Comparison of ENCODE assay signal across 8 cellular contexts in the genomic region with DNA sequence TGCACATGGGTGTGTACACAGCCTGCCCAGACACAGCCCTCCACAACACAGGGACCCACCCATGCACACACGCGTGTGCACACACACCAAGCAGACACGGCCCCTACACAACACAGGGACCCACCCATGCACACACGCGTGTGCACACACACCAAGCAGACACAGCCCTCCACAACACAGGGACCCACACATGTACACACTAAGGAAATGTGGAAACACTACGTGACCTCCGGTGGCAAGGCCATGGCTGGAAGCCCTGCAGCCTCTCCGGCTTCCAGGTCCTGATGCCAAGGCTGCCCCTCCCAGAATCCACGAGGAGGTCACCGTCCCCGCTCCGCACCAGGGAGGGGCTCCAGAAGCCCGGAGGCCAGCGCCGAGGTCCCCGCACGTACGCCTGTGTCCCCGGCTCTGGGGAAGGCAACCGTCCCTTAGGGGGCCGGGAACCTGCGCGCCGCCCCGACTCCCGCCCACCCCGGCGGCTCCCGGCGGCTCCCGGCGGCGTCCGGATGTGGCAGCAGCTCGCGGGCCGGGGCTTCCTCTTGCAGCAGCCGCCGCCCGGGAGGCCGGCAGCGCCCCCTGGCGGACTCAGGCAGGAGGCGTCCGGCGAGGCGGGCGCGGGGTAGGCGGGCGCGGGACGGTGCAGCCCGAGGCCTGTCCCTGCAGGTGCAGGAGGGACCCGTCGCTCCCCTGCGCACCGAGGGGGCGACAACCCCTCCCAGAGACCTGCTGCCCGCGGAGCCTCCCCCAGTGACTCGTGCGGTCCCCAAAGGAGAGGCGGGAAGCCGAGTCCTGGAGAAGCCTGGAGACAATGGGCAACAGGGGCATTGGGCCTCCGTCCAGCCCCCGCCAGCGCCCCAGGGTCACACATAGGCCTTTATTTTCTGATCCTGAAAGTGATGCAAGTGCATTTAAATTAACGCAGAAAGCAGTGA.
DNase-seq lines count a peak whose midpoint lies in the region; ATAC-seq and TF ChIP-seq lines count a peak whose summit lies in the region.

No MANE protein-coding gene starts in this region.

- TF ChIP-seq CTCF in GM12874 (IDR thresholded peaks at IDR 0.05; ENCODE audit: insufficient read depth, low read depth, low read length): peak; percentile 84

- H3K4me3 Mint-ChIP-seq in T-helper 1 cell treated with Interleukin-12 subunit alpha and Interleukin-12 subunit beta and Interleukin-4 antibody, amounts not matched to agents 30 μg/mL and 1 μg/mL, for 36 hours: peak overlapping the region; percentile 88

- H3K27ac Mint-ChIP-seq in T-helper 1 cell treated with Interleukin-12 subunit alpha and Interleukin-12 subunit beta and Interleukin-4 antibody, amounts not matched to agents 30 μg/mL and 1 μg/mL, for 36 hours: peak overlapping the region; percentile 57

- peak; percentile 95 for ATAC-seq in HG02571 (IDR thresholded peaks at IDR 0.05; ENCODE audit: unreplicated experiment)
- no peak for ATAC-seq in GM18870 (IDR thresholded peaks at IDR 0.05; ENCODE audit: unreplicated experiment)

- peaks cover 4% of the 10 kb centered on the region for H3K4me1 Mint-ChIP-seq in T-helper 1 cell treated with Interleukin-12 subunit alpha and Interleukin-12 subunit beta and Interleukin-4 antibody, amounts not matched to agents 30 μg/mL and 1 μg/mL, for 36 hours (ENCODE audit: low read depth)

- DNase-seq in NAMALWA (ENCODE audit: low spot score) (peak; percentile 90), amniotic stem cell (lab: John Stamatoyannopoulos, UW) (peak; percentile 52), hepatic stellate cell (ENCODE audit: low spot score) (peak; percentile 86), retina (peak; percentile 90)

- no peaks in the 10 kb centered on the region for H3K9me3 Mint-ChIP-seq in T-helper 1 cell treated with Interleukin-12 subunit alpha and Interleukin-12 subunit beta and Interleukin-4 antibody, amounts not matched to agents 30 μg/mL and 1 μg/mL, for 36 hours

- H3K27me3 Mint-ChIP-seq in T-helper 1 cell treated with Interleukin-12 subunit alpha and Interleukin-12 subunit beta and Interleukin-4 antibody, amounts not matched to agents 30 μg/mL and 1 μg/mL, for 36 hours (ENCODE audit: low read depth): peaks cover 6% of the 10 kb centered on the region

- H3K36me3 Mint-ChIP-seq in T-helper 1 cell treated with Interleukin-12 subunit alpha and Interleukin-12 subunit beta and Interleukin-4 antibody, amounts not matched to agents 30 μg/mL and 1 μg/mL, for 36 hours (ENCODE audit: low read depth): peaks cover 2% of the 10 kb centered on the region
